ENCODE assay signal across 7 cellular contexts in the genomic region with DNA sequence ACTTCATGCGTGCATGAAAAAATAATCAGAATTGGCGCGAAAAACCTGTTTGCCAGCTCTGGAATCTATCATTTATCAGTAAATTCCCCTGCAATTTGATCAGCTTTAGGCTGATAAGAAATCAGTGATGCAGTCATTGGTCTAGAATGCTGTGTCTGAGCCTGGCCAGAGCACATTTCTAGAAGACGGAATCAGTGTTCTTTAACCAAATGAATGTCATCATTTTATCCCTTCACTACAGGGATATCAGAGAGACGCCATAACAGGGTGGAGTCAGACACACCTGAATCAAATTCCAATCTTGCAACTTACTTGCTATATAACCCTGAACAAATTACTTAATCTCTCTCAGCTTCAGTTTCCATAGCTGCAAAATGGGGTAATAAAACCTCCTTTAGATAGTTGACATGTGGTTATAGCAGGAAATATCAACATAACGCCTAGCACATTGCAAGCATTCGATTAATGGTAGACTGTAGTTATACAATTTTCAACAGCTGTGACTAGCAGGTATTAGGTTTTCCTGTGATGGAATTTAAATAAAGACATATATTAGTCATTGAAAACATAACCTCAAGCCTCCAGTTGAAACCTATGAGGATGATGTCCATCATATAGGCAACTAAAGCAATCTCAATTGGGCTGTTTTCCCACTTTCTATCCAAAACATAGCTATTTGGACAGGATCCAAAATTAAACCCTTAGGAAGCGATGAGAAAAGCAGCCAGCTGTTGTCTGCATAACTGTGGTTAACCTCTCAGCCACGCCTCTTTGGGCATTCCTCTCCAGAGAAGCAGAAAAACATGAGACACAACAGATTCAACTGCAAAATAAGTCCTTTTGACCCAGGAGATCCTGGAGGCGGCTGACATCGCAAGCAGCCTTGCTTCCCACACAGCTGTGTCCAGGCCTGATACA. TPM values are rescaled to one million over a fixed set of nuclear protein-coding genes. Genes with fewer than 3 reads are reported as not detected.
DNase-seq lines count a peak whose midpoint lies in the region; ATAC-seq, FAIRE-seq and TF ChIP-seq lines count a peak whose summit lies in the region.

No MANE protein-coding gene starts in this region.

- H3K4me1 ChIP-seq in mesendoderm (ENCODE audit: control insufficient read depth, low read depth, low read length) = peaks cover 2% of the 10 kb centered on the region

- no peak overlapping the region for H4K8ac ChIP-seq in mesendoderm (ENCODE audit: low read depth, low read length)

- H2BK120ac ChIP-seq in mesendoderm (ENCODE audit: low read depth, low read length) = no peak overlapping the region

- no peak overlapping the region for H3K4me3 ChIP-seq in mesendoderm (ENCODE audit: low read length)

- H3K36me3 ChIP-seq in mesendoderm (ENCODE audit: control insufficient read depth, insufficient read depth, low read length) = no peaks in the 10 kb centered on the region

- H3K4me1 Mint-ChIP-seq in activated naive CD8-positive, alpha-beta T cell treated with anti-CD3 and anti-CD28 coated beads, Interleukin-2, amount 50 U/mL, for 24 hours = peaks cover 15% of the 10 kb centered on the region

- no peaks in the 10 kb centered on the region for H3K27me3 Mint-ChIP-seq in activated naive CD8-positive, alpha-beta T cell treated with anti-CD3 and anti-CD28 coated beads, Interleukin-2, amount 50 U/mL, for 24 hours

- no peak overlapping the region for H3K23ac ChIP-seq in mesendoderm (ENCODE audit: low read length)

- peak overlapping the region; percentile 27 for H3K4me3 Mint-ChIP-seq in activated naive CD8-positive, alpha-beta T cell treated with anti-CD3 and anti-CD28 coated beads, Interleukin-2, amount 50 U/mL, for 24 hours

- H2BK15ac ChIP-seq in mesendoderm (replicated peaks; ENCODE audit: low read depth) = no peak overlapping the region

- no peaks in the 10 kb centered on the region for H3K27me3 ChIP-seq in mesendoderm (ENCODE audit: insufficient read depth, low read length, poor library complexity)

- H3K27ac ChIP-seq in mesendoderm (ENCODE audit: low read depth, low read length) = no peak overlapping the region

- no peaks in the 10 kb centered on the region for H3K36me3 Mint-ChIP-seq in activated naive CD8-positive, alpha-beta T cell treated with anti-CD3 and anti-CD28 coated beads, Interleukin-2, amount 50 U/mL, for 24 hours (ENCODE audit: low read depth)

- no peak overlapping the region for H2AK5ac ChIP-seq in mesendoderm (ENCODE audit: low read length)

- H3K9ac ChIP-seq in mesendoderm (ENCODE audit: low read length) = no peak overlapping the region

- ATAC-seq in activated naive CD8-positive, alpha-beta T cell treated with anti-CD3 and anti-CD28 coated beads, Interleukin-2, amount 50 U/mL, for 24 hours = no peak
- ATAC-seq in omental fat pad (ENCODE audit: low FRiP score) (no peak), GM18517 (IDR thresholded peaks at IDR 0.05; ENCODE audit: unreplicated experiment) (no peak)

- no peak for TF ChIP-seq CTCF in omental fat pad (IDR thresholded peaks at IDR 0.05)

- no peak for TF ChIP-seq POLR2A in GM12891 (IDR thresholded peaks at IDR 0.05; ENCODE audit: low read depth, low read length)

- no peaks in the 10 kb centered on the region for H3K9me3 Mint-ChIP-seq in activated naive CD8-positive, alpha-beta T cell treated with anti-CD3 and anti-CD28 coated beads, Interleukin-2, amount 50 U/mL, for 24 hours

- no CpG with 5 or more reads among the region's 11 CpGs for WGBS in mesendoderm (ENCODE audit: extremely low coverage, insufficient coverage, low lambda C conversion rate)

- H3K56ac ChIP-seq in mesendoderm (ENCODE audit: low read length) = no peak overlapping the region

- no peak overlapping the region for H3K27ac Mint-ChIP-seq in activated naive CD8-positive, alpha-beta T cell treated with anti-CD3 and anti-CD28 coated beads, Interleukin-2, amount 50 U/mL, for 24 hours

- no peak overlapping the region for H3K4ac ChIP-seq in mesendoderm (ENCODE audit: low read depth, low read length)

- H4K5ac ChIP-seq in mesendoderm (ENCODE audit: low read length) = no peak overlapping the region

- no peak overlapping the region for H3K4me2 ChIP-seq in mesendoderm (ENCODE audit: low read length)

- H3K79me1 ChIP-seq in mesendoderm (ENCODE audit: low read length) = no peaks in the 10 kb centered on the region

- H3K79me2 ChIP-seq in mesendoderm (ENCODE audit: control insufficient read depth, insufficient read depth, low read length) = no peaks in the 10 kb centered on the region

- peak; percentile 92 for DNase-seq in ELR (ENCODE audit: low read depth)
- peak; percentile 59 for DNase-seq in NCI-H2227 (lab: John Stamatoyannopoulos, UW; ENCODE audit: unreplicated experiment)
- DNase-seq in activated naive CD8-positive, alpha-beta T cell treated with anti-CD3 and anti-CD28 coated beads, Interleukin-2, amount 50 U/mL, for 24 hours = peak; percentile 20
- DNase-seq in mesendoderm = peak; percentile 52
- no peak for DNase-seq in GM12891 (ENCODE audit: insufficient read length, low spot score)
- no peak for DNase-seq in omental fat pad (ENCODE audit: low spot score)

- FAIRE-seq in GM12891 (lab: Jason Lieb, UNC) = no peak

- no peak overlapping the region for H3K18ac ChIP-seq in mesendoderm (ENCODE audit: low read length)

- H2BK5ac ChIP-seq in mesendoderm (ENCODE audit: low read length) = no peak overlapping the region

TF ChIP-seq in GM12891, 5 proteins besides CTCF, POLR2A, EP300 and RAD21:
- TF ChIP-seq TAF1 (IDR thresholded peaks at IDR 0.05; ENCODE audit: low read depth, low read length) (no peak), SPI1 (IDR thresholded peaks at IDR 0.05; ENCODE audit: low read depth, low read length) (no peak), POU2F2 (IDR thresholded peaks at IDR 0.05; ENCODE audit: low read depth, low read length) (no peak)
TF ChIP-seq in GM12891: peak in this region for 0.

RNA-seq across cellular contexts. Expression of a gene that starts 51.6 kb away (rescaled TPM):
- polyA plus RNA-seq in mesendoderm (2013, experiment 1 of 2) = 16.0 TPM
- polyA plus RNA-seq in mesendoderm (2013, experiment 2 of 2) = 15.7 TPM
- polyA plus RNA-seq in GM12891 (2012; ENCODE audit: low read depth, missing spikeins) = 6.2 TPM
- total RNA-seq in omental fat pad = 10 to 100 TPM; 23.0 to 35.8 (median 24.1) TPM

Comparison
In these comparisons a context has a peak if more than half of its experiments do, and no peak if none do; other contexts are left out.
1. DNase-seq: peak in ELR (single experiment), NCI-H2227 (single experiment), activated naive CD8-positive, alpha-beta T cell treated with anti-CD3 and anti-CD28 coated beads, Interleukin-2, amount 50 U/mL, for 24 hours (single experiment) and mesendoderm (single experiment); none in GM12891 (single experiment) and omental fat pad (single experiment).